ENCODE assay signal across 26 cellular contexts in genomic region chr14:30709201-30709600, GRCh38.
"Had no signal": no experiment of that assay in that cellular context is flagged by ENCODE, and none has a peak within 500 bp of the region (broad histone marks: within the 10 kb centered on the region; RNA-seq: fewer than 3 reads in every experiment).

No MANE protein-coding gene starts in this region.

- DNase-seq: colonic mucosa; cortex of kidney; dermis blood vessel endothelial cell; dorsolateral prefrontal cortex; effector CD4-positive, alpha-beta T cell; effector CD8-positive, alpha-beta T cell; effector memory CD4-positive, alpha-beta T cell; effector memory CD8-positive, alpha-beta T cell; endodermal cell; erythroblast; esophagus squamous epithelium; foreskin fibroblast; foreskin keratinocyte; foreskin melanocyte; gastrocnemius medialis; glutamatergic neuron; head of caudate nucleus; heart left ventricle; heart right ventricle had no signal

- H3K27me3 ChIP-seq: colonic mucosa, dorsolateral prefrontal cortex, esophagus muscularis mucosa, esophagus squamous epithelium, foreskin keratinocyte, gastrocnemius medialis, gastroesophageal sphincter, heart left ventricle, heart right ventricle had no signal

- H3K36me3 ChIP-seq: colonic mucosa had no signal

- H3K4me3 ChIP-seq: colonic mucosa, coronary artery, dorsolateral prefrontal cortex, esophagus muscularis mucosa, esophagus squamous epithelium, gastrocnemius medialis, gastroesophageal sphincter, heart left ventricle, heart right ventricle had no signal

- ATAC-seq: effector memory CD8-positive, alpha-beta T cell; esophagus mucosa; foreskin keratinocyte; gastrocnemius medialis; gastroesophageal sphincter; heart left ventricle; heart right ventricle had no signal

- H3K27ac Mint-ChIP-seq: dendritic cell treated with granulocyte-macrophage colony-stimulating factor and Interleukin-4, amounts not matched to agents 40 ng/mL and 50 ng/mL, for 4 days; endodermal cell had no signal

- H3K27ac ChIP-seq: colonic mucosa, coronary artery, dorsolateral prefrontal cortex, epithelial cell of prostate, esophagus muscularis mucosa, esophagus squamous epithelium, foreskin keratinocyte, gastrocnemius medialis, gastroesophageal sphincter, heart left ventricle, heart right ventricle had no signal

- H3K4me1 ChIP-seq: colonic mucosa, esophagus muscularis mucosa, foreskin keratinocyte, gastrocnemius medialis, gastroesophageal sphincter, heart left ventricle, heart right ventricle had no signal

- H3K9me3 ChIP-seq: colonic mucosa, esophagus muscularis mucosa, esophagus squamous epithelium, gastrocnemius medialis, gastroesophageal sphincter, heart left ventricle, heart right ventricle had no signal

- H3K27me3 Mint-ChIP-seq: dendritic cell treated with granulocyte-macrophage colony-stimulating factor and Interleukin-4, amounts not matched to agents 40 ng/mL and 50 ng/mL, for 4 days; effector memory CD8-positive, alpha-beta T cell had no signal

- FAIRE-seq: endothelial cell of umbilical vein had no signal

- H3K9me3 Mint-ChIP-seq: dendritic cell treated with granulocyte-macrophage colony-stimulating factor and Interleukin-4, amounts not matched to agents 40 ng/mL and 50 ng/mL, for 4 days; effector memory CD8-positive, alpha-beta T cell; endodermal cell had no signal

- H3K4me1 Mint-ChIP-seq: endodermal cell had no signal

- H3K4me3 Mint-ChIP-seq: dendritic cell treated with granulocyte-macrophage colony-stimulating factor and Interleukin-4, amounts not matched to agents 40 ng/mL and 50 ng/mL, for 4 days; effector memory CD8-positive, alpha-beta T cell; endodermal cell had no signal
